In the genomic region with DNA sequence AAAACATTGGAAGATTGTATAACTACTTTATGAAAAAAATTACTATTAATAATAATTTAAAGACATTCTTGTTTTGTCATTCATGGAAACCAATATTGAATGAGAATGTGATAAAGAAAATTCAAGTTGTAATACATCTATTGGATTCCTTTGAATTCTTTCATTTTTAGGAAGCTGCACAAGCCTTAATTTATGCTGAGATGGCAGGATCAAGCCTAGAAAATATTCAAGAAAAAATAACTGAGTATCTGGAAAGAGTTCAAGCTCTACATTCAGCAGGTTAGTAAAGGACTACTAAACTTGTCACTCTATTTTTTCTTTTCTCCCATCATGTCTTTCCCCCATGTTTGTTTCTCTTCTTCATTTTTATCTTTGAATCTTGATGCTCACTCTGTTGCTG, we compare ENCODE assay signal across 26 cellular contexts.
"Had no signal": no experiment of that assay in that cellular context is flagged by ENCODE, and none has a peak within 500 bp of the region (broad histone marks: within the 10 kb centered on the region; RNA-seq: fewer than 3 reads in every experiment).

No MANE protein-coding gene starts in this region.

- H3K9ac ChIP-seq: neural progenitor cell, parathyroid adenoma had no signal

- ATAC-seq: foreskin keratinocyte; gastroesophageal sphincter; heart left ventricle; left lobe of liver; naive thymus-derived CD4-positive, alpha-beta T cell; sciatic nerve; stimulated activated naive CD8-positive, alpha-beta T cell treated with anti-CD3 and anti-CD28 coated beads, Interleukin-15, amount 100 ng/mL, for 72 hours; upper lobe of right lung had no signal

- H3K36me3 ChIP-seq: neural progenitor cell, uterus had no signal

- H3K27me3 ChIP-seq: esophagus muscularis mucosa, foreskin keratinocyte, gastroesophageal sphincter, heart left ventricle, hepatocyte, neural progenitor cell, suprapubic skin, transverse colon, upper lobe of right lung, uterus had no signal

- DNase-seq: effector CD8-positive, alpha-beta T cell; endodermal cell; foreskin keratinocyte; heart left ventricle; kidney; naive thymus-derived CD4-positive, alpha-beta T cell; stimulated activated CD4-positive, alpha-beta T cell treated with anti-CD3 and anti-CD28 coated beads, Interleukin-12 subunit alpha, Interleukin-12 subunit beta, amount 100 ng/mL, for 4 hours; stimulated activated CD4-positive, alpha-beta T cell treated with anti-CD3 and anti-CD28 coated beads, Interleukin-1b, Interleukin-23, amount 100 ng/mL, for 48 hours; stimulated activated CD4-positive, alpha-beta T cell treated with anti-CD3 and anti-CD28 coated beads, Interleukin-4, amount 100 ng/mL, for 1 hour; stimulated activated CD8-positive, alpha-beta memory T cell treated with anti-CD3 and anti-CD28 coated beads, Interleukin-4, amount 100 ng/mL, for 48 hours; stimulated activated naive CD4-positive, alpha-beta T cell; stimulated activated naive CD8-positive, alpha-beta T cell treated with anti-CD3 and anti-CD28 coated beads, Interleukin-15, amount 100 ng/mL, for 72 hours; transverse colon; upper lobe of right lung; uterus had no signal

- H3K4me3 ChIP-seq: esophagus muscularis mucosa, gastroesophageal sphincter, heart left ventricle, hepatocyte, lung, neural progenitor cell, smooth muscle cell, suprapubic skin, transverse colon, upper lobe of right lung, uterus had no signal

- H3K4me2 ChIP-seq: hepatocyte, neural progenitor cell, smooth muscle cell had no signal

- FAIRE-seq: endothelial cell of umbilical vein, kidney had no signal

- H3K4me1 ChIP-seq: foreskin keratinocyte had no signal

- H3K27ac ChIP-seq: esophagus muscularis mucosa, foreskin keratinocyte, gastroesophageal sphincter, heart left ventricle, hepatocyte, neural progenitor cell, parathyroid adenoma, suprapubic skin, transverse colon, upper lobe of right lung, uterus had no signal

- H2AFZ ChIP-seq: hepatocyte, neural progenitor cell, parathyroid adenoma had no signal

- H3K9me3 ChIP-seq: esophagus muscularis mucosa, gastroesophageal sphincter, heart left ventricle, suprapubic skin, transverse colon, upper lobe of right lung, uterus had no signal
